13 cellular contexts compared by ENCODE assay signal in the genomic region with DNA sequence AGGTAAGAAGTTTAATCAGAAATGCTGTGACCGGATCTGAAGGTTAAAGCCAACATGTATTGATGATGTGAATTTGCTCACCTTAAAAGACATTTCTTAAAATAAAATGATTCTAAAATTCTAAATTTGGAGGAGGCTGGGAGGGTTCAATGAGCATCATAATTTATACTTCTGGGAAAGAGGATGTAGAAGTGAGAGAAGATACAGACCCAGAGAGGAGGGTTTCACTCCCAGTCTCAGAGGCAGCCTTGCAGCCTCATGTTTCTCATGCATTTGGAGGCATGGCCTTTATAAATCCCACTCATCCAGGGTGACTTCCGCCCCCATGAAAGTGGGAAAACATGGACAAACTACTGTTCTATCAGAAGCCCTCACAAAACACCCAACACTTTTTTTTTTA.
DNase-seq lines count a peak whose midpoint lies in the region; ATAC-seq lines count a peak whose summit lies in the region.
"Had no signal": no experiment of that assay in that cellular context is flagged by ENCODE, and none has a peak within 500 bp of the region (broad histone marks: within the 10 kb centered on the region; RNA-seq: fewer than 3 reads in every experiment).

No MANE protein-coding gene starts in this region.

- WGBS in GM23248 (ENCODE audit: low coverage in 1 of 2, low lambda C conversion rate in 2 of 2, missing lambda C conversion rate in 2 of 2), 2 experiments: 95 to 98% methylated on average over 2 of the region's 2 CpGs

- no peaks in the 10 kb centered on the region for H3K36me3 ChIP-seq in GM23248 (ENCODE audit: low read depth)

- no peak for DNase-seq in GM23248
- no peak for DNase-seq in stimulated activated naive B cell treated with anti-CD40 and anti-IgM and Interleukin-4, amounts not matched to agents 10 μg/mL and 1 μg/mL and 100 μg/mL, for 72 hours
- no peak for DNase-seq in DMS79 treated with DMSO at 0.1 percent for 48 hours (lab: John Stamatoyannopoulos, UW)
- DNase-seq in stimulated activated CD4-positive, alpha-beta T cell treated with anti-CD3 and anti-CD28 coated beads, Interleukin-4, amount 100 ng/mL, for 1 hour: no peak
- DNase-seq: activated CD4-positive, alpha-beta T cell treated with anti-CD3 and anti-CD28 coated beads, Interleukin-2, amount 10 ng/mL, durations not matched to agents 7 days and 5 days; NCI-H774 had no signal

- no peaks in the 10 kb centered on the region for H3K36me3 Mint-ChIP-seq in stimulated activated naive B cell treated with anti-CD40 and anti-IgM and Interleukin-4, amounts not matched to agents 10 μg/mL and 1 μg/mL and 100 μg/mL, for 72 hours
- H3K36me3 Mint-ChIP-seq: activated naive CD4-positive, alpha-beta T cell treated with anti-CD3 and anti-CD28 coated beads, Interleukin-2, amount 50 U/mL, for 24 hours; natural killer cell treated with Interleukin-12 subunit alpha and Interleukin-12 subunit beta and Interleukin-15 and Interleukin-18, amount 100 ng/mL, for 72 hours had no signal

- no peak overlapping the region for H3K4me3 ChIP-seq in GM23248
- H3K4me3 ChIP-seq: coronary artery had no signal

- no peaks in the 10 kb centered on the region for H4K20me1 ChIP-seq in GM23248 (ENCODE audit: insufficient read depth)

- H3F3A ChIP-seq in GM23248 (ENCODE audit: insufficient read depth): peaks cover 36% of the 10 kb centered on the region; the same call in 1 of the 2 replicates

- no peaks in the 10 kb centered on the region for H3K9me3 ChIP-seq in GM23248 (ENCODE audit: low read depth)

- H3K9me3 Mint-ChIP-seq in stimulated activated naive B cell treated with anti-CD40 and anti-IgM and Interleukin-4, amounts not matched to agents 10 μg/mL and 1 μg/mL and 100 μg/mL, for 72 hours: no peaks in the 10 kb centered on the region
- H3K9me3 Mint-ChIP-seq: activated naive CD4-positive, alpha-beta T cell treated with anti-CD3 and anti-CD28 coated beads, Interleukin-2, amount 50 U/mL, for 24 hours; natural killer cell treated with Interleukin-12 subunit alpha and Interleukin-12 subunit beta and Interleukin-15 and Interleukin-18, amount 100 ng/mL, for 72 hours had no signal

- H3K27me3 Mint-ChIP-seq in stimulated activated naive B cell treated with anti-CD40 and anti-IgM and Interleukin-4, amounts not matched to agents 10 μg/mL and 1 μg/mL and 100 μg/mL, for 72 hours: no peaks in the 10 kb centered on the region
- H3K27me3 Mint-ChIP-seq: activated naive CD4-positive, alpha-beta T cell treated with anti-CD3 and anti-CD28 coated beads, Interleukin-2, amount 50 U/mL, for 24 hours had no signal

- H3K9ac ChIP-seq in GM23248: peak overlapping the region; percentile 55; the same call in 1 of the 2 replicates

- H3K4me2 ChIP-seq in GM23248 (ENCODE audit: unreplicated experiment): peak overlapping the region; percentile 45

- no peak overlapping the region for H3K27ac Mint-ChIP-seq in stimulated activated naive B cell treated with anti-CD40 and anti-IgM and Interleukin-4, amounts not matched to agents 10 μg/mL and 1 μg/mL and 100 μg/mL, for 72 hours
- H3K27ac Mint-ChIP-seq: activated CD4-positive, alpha-beta T cell treated with anti-CD3 and anti-CD28 coated beads, Interleukin-2, amount 10 ng/mL, durations not matched to agents 7 days and 5 days; activated naive CD4-positive, alpha-beta T cell treated with anti-CD3 and anti-CD28 coated beads, Interleukin-2, amount 50 U/mL, for 24 hours had no signal

- peak overlapping the region; percentile 61 for H3K27ac ChIP-seq in GM23248
- H3K27ac ChIP-seq: coronary artery had no signal

- H3K4me1 ChIP-seq in GM23248 (ENCODE audit: insufficient read depth): peaks cover 27% of the 10 kb centered on the region

- in situ Hi-C loops in GM23248 (cut with MboI): no loop called here

- ATAC-seq in GM19328 (IDR thresholded peaks at IDR 0.05; ENCODE audit: unreplicated experiment) (peak; percentile 71), HG03432 (IDR thresholded peaks at IDR 0.05; ENCODE audit: unreplicated experiment) (peak; percentile 69), GM18873 (IDR thresholded peaks at IDR 0.05; ENCODE audit: low FRiP score, unreplicated experiment) (no peak)
- peak; percentile 80 to 82 for ATAC-seq in stimulated activated naive B cell treated with anti-CD40 and anti-IgM and Interleukin-4, amounts not matched to agents 10 μg/mL and 1 μg/mL and 100 μg/mL, for 72 hours (replicated peaks)
- ATAC-seq: SK-N-SH treated with all-trans-retinoic acid at 6 μM for 48 hours had no signal

- H3K4me1 Mint-ChIP-seq in stimulated activated naive B cell treated with anti-CD40 and anti-IgM and Interleukin-4, amounts not matched to agents 10 μg/mL and 1 μg/mL and 100 μg/mL, for 72 hours: peaks cover 38 to 64% of the 10 kb centered on the region in 2 donors

- H3K27me3 ChIP-seq in GM23248 (replicated peaks; ENCODE audit: insufficient read depth): no peaks in the 10 kb centered on the region

- no peaks in the 10 kb centered on the region for H3K9me2 ChIP-seq in GM23248 (ENCODE audit: insufficient read depth)

- no peak overlapping the region for H2AFZ ChIP-seq in GM23248

- H3K4me3 Mint-ChIP-seq in stimulated activated naive B cell treated with anti-CD40 and anti-IgM and Interleukin-4, amounts not matched to agents 10 μg/mL and 1 μg/mL and 100 μg/mL, for 72 hours: no peak overlapping the region
- H3K4me3 Mint-ChIP-seq: activated CD4-positive, alpha-beta T cell treated with anti-CD3 and anti-CD28 coated beads, Interleukin-2, amount 10 ng/mL, durations not matched to agents 7 days and 5 days; activated naive CD4-positive, alpha-beta T cell treated with anti-CD3 and anti-CD28 coated beads, Interleukin-2, amount 50 U/mL, for 24 hours; natural killer cell treated with Interleukin-12 subunit alpha and Interleukin-12 subunit beta and Interleukin-15 and Interleukin-18, amount 100 ng/mL, for 72 hours had no signal

- H3K79me2 ChIP-seq in GM23248 (ENCODE audit: insufficient read depth): no peaks in the 10 kb centered on the region
